ENCODE assay signal across 8 cellular contexts in genomic region chr6:7108196-7108963, GRCh38. TPM values are rescaled to one million over a fixed set of nuclear protein-coding genes. Genes with fewer than 3 reads are reported as not detected.
DNase-seq lines count a peak whose midpoint lies in the region; ATAC-seq and TF ChIP-seq lines count a peak whose summit lies in the region.

No MANE protein-coding gene starts in this region.

- H3K36me3 Mint-ChIP-seq in activated T-helper 1 cell treated with anti-CD3 and anti-CD28 coated beads, Interleukin-12 subunit alpha, Interleukin-12 subunit beta, Interleukin-2, Interleukin-4 antibody, amounts not matched to agents 30 ng/mL and 10 ng/mL and 1 ng/mL, durations not matched to agents 14 hours and 24 hours and 36 hours (ENCODE audit: low read depth), result peaks cover 12% of the 10 kb centered on the region
- H3K36me3 Mint-ChIP-seq in nephron (ENCODE audit: low read depth), result no peaks in the 10 kb centered on the region

- intact Hi-C loops in activated T-helper 1 cell treated with anti-CD3 and anti-CD28 coated beads, Interleukin-12 subunit alpha, Interleukin-12 subunit beta, Interleukin-2, Interleukin-4 antibody, amounts not matched to agents 30 ng/mL and 10 ng/mL and 1 ng/mL, durations not matched to agents 14 hours and 24 hours and 36 hours (cut with micrococcal nuclease), result loop anchor here (5.0 kb wide), 2 partner anchors 431 to 589 kb away; no protein-coding TSS in a partner anchor

- ATAC-seq in GM19463 (IDR thresholded peaks at IDR 0.05; ENCODE audit: unreplicated experiment), result peak; percentile 1
- peak; percentile 6 to 63 for ATAC-seq in upper lobe of left lung (ENCODE audit: low FRiP score in 2 of 2)

- H3K27me3 Mint-ChIP-seq in activated T-helper 1 cell treated with anti-CD3 and anti-CD28 coated beads, Interleukin-12 subunit alpha, Interleukin-12 subunit beta, Interleukin-2, Interleukin-4 antibody, amounts not matched to agents 30 ng/mL and 10 ng/mL and 1 ng/mL, durations not matched to agents 14 hours and 24 hours and 36 hours (ENCODE audit: insufficient read depth), result peaks cover 25% of the 10 kb centered on the region
- H3K27me3 Mint-ChIP-seq in nephron (ENCODE audit: low read depth), result peaks cover 4% of the 10 kb centered on the region

- TF ChIP-seq POLR2A in upper lobe of left lung (IDR thresholded peaks at IDR 0.05), result peak in 2 of 4 donors; percentile 19 to 33

- no peaks in the 10 kb centered on the region for H3K36me3 ChIP-seq in upper lobe of left lung

- H3K4me1 ChIP-seq in upper lobe of left lung, result peaks cover 24 to 43% (median 31%) of the 10 kb centered on the region in 4 donors

- peak overlapping the region; percentile 92 for H3K27ac Mint-ChIP-seq in activated T-helper 1 cell treated with anti-CD3 and anti-CD28 coated beads, Interleukin-12 subunit alpha, Interleukin-12 subunit beta, Interleukin-2, Interleukin-4 antibody, amounts not matched to agents 30 ng/mL and 10 ng/mL and 1 ng/mL, durations not matched to agents 14 hours and 24 hours and 36 hours
- H3K27ac Mint-ChIP-seq in nephron, result peak overlapping the region; percentile 61 to 93 (median 92)

- peaks cover 46% of the 10 kb centered on the region for H3K4me1 Mint-ChIP-seq in activated T-helper 1 cell treated with anti-CD3 and anti-CD28 coated beads, Interleukin-12 subunit alpha, Interleukin-12 subunit beta, Interleukin-2, Interleukin-4 antibody, amounts not matched to agents 30 ng/mL and 10 ng/mL and 1 ng/mL, durations not matched to agents 14 hours and 24 hours and 36 hours (ENCODE audit: low read depth)
- peaks cover 46% of the 10 kb centered on the region for H3K4me1 Mint-ChIP-seq in nephron

- no peak for TF ChIP-seq EP300 in upper lobe of left lung (IDR thresholded peaks at IDR 0.05)

- H3K9me3 Mint-ChIP-seq in activated T-helper 1 cell treated with anti-CD3 and anti-CD28 coated beads, Interleukin-12 subunit alpha, Interleukin-12 subunit beta, Interleukin-2, Interleukin-4 antibody, amounts not matched to agents 30 ng/mL and 10 ng/mL and 1 ng/mL, durations not matched to agents 14 hours and 24 hours and 36 hours, result no peaks in the 10 kb centered on the region
- H3K9me3 Mint-ChIP-seq in nephron, result no peaks in the 10 kb centered on the region

- no peaks in the 10 kb centered on the region for H3K27me3 ChIP-seq in upper lobe of left lung

- DNase-seq in AG10803 (ENCODE audit: low read depth), result peak; percentile 57
- peak; percentile 29 to 81 for DNase-seq in NCI-H526 (lab: John Stamatoyannopoulos, UW)
- peak; percentile 32 for DNase-seq in activated T-helper 1 cell treated with anti-CD3 and anti-CD28 coated beads, Interleukin-12 subunit alpha, Interleukin-12 subunit beta, Interleukin-2, Interleukin-4 antibody, amounts not matched to agents 30 ng/mL and 10 ng/mL and 1 ng/mL, durations not matched to agents 14 hours and 24 hours and 36 hours (ENCODE audit: low spot score)
- DNase-seq in fibroblast of pulmonary artery (ENCODE audit: low read depth), result peak; percentile 60
- DNase-seq in upper lobe of left lung, result peak; percentile 57 to 92
- DNase-seq in cortex of kidney (lab: John Stamatoyannopoulos, UW), result no peak

- no peaks in the 10 kb centered on the region for H3K9me3 ChIP-seq in upper lobe of left lung

- no peak for TF ChIP-seq CTCF in AG10803 (conservative IDR thresholded peaks at IDR 0.05; ENCODE audit: low read length)
- no peak for TF ChIP-seq CTCF in fibroblast of pulmonary artery (IDR thresholded peaks at IDR 0.05; ENCODE audit: low read length, missing control alignments)
- TF ChIP-seq CTCF in nephron (IDR thresholded peaks at IDR 0.05; ENCODE audit: unreplicated experiment in 3 of 3), result no peak
- no peak for TF ChIP-seq CTCF in upper lobe of left lung (IDR thresholded peaks at IDR 0.05)

- H3K27ac ChIP-seq in upper lobe of left lung, result peak overlapping the region; percentile 93 to 96 (median 95)

- peak overlapping the region; percentile 96 for H3K4me3 Mint-ChIP-seq in activated T-helper 1 cell treated with anti-CD3 and anti-CD28 coated beads, Interleukin-12 subunit alpha, Interleukin-12 subunit beta, Interleukin-2, Interleukin-4 antibody, amounts not matched to agents 30 ng/mL and 10 ng/mL and 1 ng/mL, durations not matched to agents 14 hours and 24 hours and 36 hours
- peak overlapping the region; percentile 94 to 95 (median 95) for H3K4me3 Mint-ChIP-seq in nephron

- H3K4me3 ChIP-seq in AG10803 (ENCODE audit: low read length) (peak overlapping the region; percentile 96), fibroblast of pulmonary artery (replicated peaks; ENCODE audit: low read depth, low read length) (peak overlapping the region; percentile 97), upper lobe of left lung (peak overlapping the region; percentile 65 to 99 (median 90))

- 0 to 1% methylated on average over 8 to 57 of the region's 94 CpGs for WGBS in upper lobe of left lung, 2 donors

RNA-seq across cellular contexts. Expression of gene RREB1, which starts 0.6 kb away (rescaled TPM):
- 12.3 and 12.7 TPM in 2 replicates for total RNA-seq in activated T-helper 1 cell treated with anti-CD3 and anti-CD28 coated beads, Interleukin-12 subunit alpha, Interleukin-12 subunit beta, Interleukin-2, Interleukin-4 antibody, amounts not matched to agents 30 ng/mL and 10 ng/mL and 1 ng/mL, durations not matched to agents 14 hours and 24 hours and 36 hours
- 100 to 1,000 TPM in 2 of 6 donors, 10 to 100 TPM in 4; 44.2 to 112 (median 60.5) TPM for total RNA-seq in upper lobe of left lung
